ENCODE assay signal across 10 cellular contexts in the genomic region with DNA sequence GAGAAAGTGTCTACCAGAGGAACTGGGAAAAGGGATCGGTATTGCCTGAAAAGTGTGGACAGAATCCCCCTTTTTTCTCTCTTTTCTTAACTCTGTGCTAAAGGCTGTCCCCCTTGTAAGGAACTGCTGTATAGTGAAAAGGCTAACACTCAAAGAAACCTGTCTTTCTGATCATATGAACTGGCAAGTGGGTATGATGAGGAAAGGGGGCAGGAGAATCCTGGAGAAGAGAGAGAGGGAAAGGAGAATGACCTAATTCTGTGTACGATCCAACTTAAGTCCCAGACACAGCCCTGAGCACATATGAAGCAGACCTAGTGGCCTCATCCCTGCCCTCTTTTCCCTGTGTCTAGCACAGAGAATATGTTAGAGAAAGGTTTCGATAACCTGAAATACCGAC. TPM values are rescaled to one million over a fixed set of nuclear protein-coding genes. Genes with fewer than 3 reads are reported as not detected.
A peak's percentile ranks its signal among the peaks of the same experiment; 100 is the strongest.
DNase-seq lines count a peak whose midpoint lies in the region; ATAC-seq, FAIRE-seq and TF ChIP-seq lines count a peak whose summit lies in the region.
"Had no signal": no experiment of that assay in that cellular context is flagged by ENCODE, and none has a peak within 500 bp of the region (broad histone marks: within the 10 kb centered on the region; RNA-seq: fewer than 3 reads in every experiment).

No MANE protein-coding gene starts in this region.

- in situ Hi-C loops in K562 (cut with MboI), result no loop called here

- BruUV-seq in K562 (replicated peaks; lab: Mats Ljungman, UMichigan), result no TSS peak

- TF ChIP-seq POLR2A in K562 (conservative IDR thresholded peaks at IDR 0.05), result no peak

- H3K4me2 ChIP-seq in KMS-11 (peak overlapping the region; percentile 72), K562 (ENCODE audit: insufficient read depth, low read length) (peak overlapping the region; percentile 95), parathyroid adenoma (ENCODE audit: low read length) (no peak overlapping the region)

- H3K27ac ChIP-seq in KMS-11 (peak overlapping the region; percentile 87; the same call in 1 of the 2 replicates), K562 (ENCODE audit: extremely low read depth, low read depth, low read length) (no peak overlapping the region; the same call in 2 of the 3 replicates), parathyroid adenoma (no peak overlapping the region)

- TF ChIP-seq EP300 in K562 (IDR thresholded peaks at IDR 0.05; ENCODE audit: low read length), result no peak

- H3K9ac ChIP-seq in KMS-11 (peak overlapping the region; percentile 97), K562 (ENCODE audit: insufficient read depth in 1 of 2, low read depth in 2 of 2, low read length in 2 of 2) (peak overlapping the region in 1 of 2 experiments; percentile 72; a peak in 3 of 4 replicates), parathyroid adenoma (no peak overlapping the region)

- no peak overlapping the region for H3K4me3 ChIP-seq in KMS-11 (IDR thresholded peaks at IDR 0.05; ENCODE audit: insufficient read depth, low read depth, low read length)
- H3K4me3 ChIP-seq in K562, result no peak overlapping the region
- no peak overlapping the region for H3K4me3 ChIP-seq in parathyroid adenoma (ENCODE audit: low read depth, low read length)

- DNase-seq in NCI-H82 (lab: John Stamatoyannopoulos, UW) (peak; percentile 22), NCI-H82 treated with DMSO at 0.1 percent for 48 hours (lab: John Stamatoyannopoulos, UW; ENCODE audit: unreplicated experiment) (no peak), K562 (ENCODE audit: extremely low read depth in 1 of 4, low spot score in 3 of 4) (peak in 3 of 4 experiments; percentile 8 to 13 (median 11)), NCI-H2107 (lab: John Stamatoyannopoulos, UW) (no peak)
- no peak for DNase-seq in stimulated activated CD8-positive, alpha-beta memory T cell treated with anti-CD3 and anti-CD28 coated beads, Interleukin-4, amount 100 ng/mL, for 48 hours
- DNase-seq: NCI-H1694 had no signal

- H3K36me3 ChIP-seq in KMS-11 (ENCODE audit: insufficient read depth) (no peaks in the 10 kb centered on the region), K562 (ENCODE audit: control insufficient read depth, insufficient read depth, low read length) (no peaks in the 10 kb centered on the region), parathyroid adenoma (ENCODE audit: control insufficient read depth, insufficient read depth, low read length) (no peaks in the 10 kb centered on the region)

- FAIRE-seq in K562 (lab: Jason Lieb, UNC), result no peak
- FAIRE-seq: A204.1 had no signal

- H3K9me1 ChIP-seq in K562 (ENCODE audit: control insufficient read depth, insufficient read depth, low read length), result no peaks in the 10 kb centered on the region

- no peak for TF ChIP-seq CTCF in KMS-11 (conservative IDR thresholded peaks at IDR 0.05; ENCODE audit: low read depth, low read length)
- TF ChIP-seq CTCF in K562 (IDR thresholded peaks at IDR 0.05 in 2 of 3, conservative IDR thresholded peaks at IDR 0.05 in 1 of 3; ENCODE audit: insufficient read depth in 2 of 3, low read depth in 1 of 3, low read length in 3 of 3), result no peak
- TF ChIP-seq CTCF in parathyroid adenoma (IDR thresholded peaks at IDR 0.05), result no peak

- no peaks in the 10 kb centered on the region for H3K9me3 ChIP-seq in K562 (replicated peaks; ENCODE audit: control insufficient read depth, insufficient read depth, low read depth, low read length)
- H3K9me3 ChIP-seq in parathyroid adenoma (ENCODE audit: control insufficient read depth, low read length), result no peaks in the 10 kb centered on the region

- ATAC-seq in K562, result no peak
- no peak for ATAC-seq in HG03432 (IDR thresholded peaks at IDR 0.05; ENCODE audit: unreplicated experiment)

- intact Hi-C loops in K562 (cut with micrococcal nuclease), result loop anchor here (2.0 to 10.0 kb wide), 4 partner anchors 101 to 551 kb away; partner anchors contain the start of genes HEXB and HMGCR

- CTCF ChIA-PET in K562 (lab: Yijun Ruan, JAX; ENCODE audit: low intra/inter-chr PET ratio), result interaction anchor here (0.6 to 1.6 kb wide), 2 partner anchors 445 to 1945 kb away, joined by 5 to 7 read pairs; no protein-coding TSS in a partner anchor

- 76% methylated on average over 4 of the region's 4 CpGs for WGBS in K562 (ENCODE audit: insufficient coverage, low coverage, missing lambda C conversion rate)

- H3K4me1 ChIP-seq in KMS-11 (ENCODE audit: low read depth, poor library complexity, severe bottlenecking), result peaks cover 18% of the 10 kb centered on the region
- peaks cover 6 to 12% of the 10 kb centered on the region in 2 experiments; a peak in 4 of 5 replicates for H3K4me1 ChIP-seq in K562 (replicated peaks in 1 of 2; ENCODE audit: control insufficient read depth in 2 of 2, insufficient read depth in 2 of 2, low read length in 2 of 2)
- H3K4me1 ChIP-seq in parathyroid adenoma, result no peaks in the 10 kb centered on the region

- H3K79me2 ChIP-seq in KMS-11 (ENCODE audit: insufficient read depth, low read depth), result no peaks in the 10 kb centered on the region
- no peaks in the 10 kb centered on the region for H3K79me2 ChIP-seq in K562 (ENCODE audit: control insufficient read depth, insufficient read depth, low read length)
- no peaks in the 10 kb centered on the region for H3K79me2 ChIP-seq in parathyroid adenoma

- no peaks in the 10 kb centered on the region for H4K20me1 ChIP-seq in KMS-11 (ENCODE audit: insufficient read depth)
- H4K20me1 ChIP-seq in K562 (replicated peaks; ENCODE audit: control insufficient read depth, insufficient read depth, low read length), result no peaks in the 10 kb centered on the region

- POLR2A ChIA-PET in K562 (lab: Yijun Ruan, JAX), result interaction anchor here (1.2 kb wide), 1 partner anchor 11 kb away, joined by 3 read pairs; no protein-coding TSS in a partner anchor

- H2AFZ ChIP-seq in KMS-11 (ENCODE audit: low read depth) (peak overlapping the region; percentile 97), K562 (ENCODE audit: low read depth, low read length) (peak overlapping the region; percentile 100), parathyroid adenoma (peak overlapping the region; percentile 96)

- H3K27me3 ChIP-seq in KMS-11 (ENCODE audit: insufficient read depth, low read depth) (no peaks in the 10 kb centered on the region), K562 (ENCODE audit: control insufficient read depth in 2 of 2, insufficient read depth in 2 of 2, low read length in 2 of 2) (no peaks in the 10 kb centered on the region; a peak in 2 of 5 replicates), parathyroid adenoma (ENCODE audit: control insufficient read depth, insufficient read depth, low read length) (no peaks in the 10 kb centered on the region)

- no peak for TF ChIP-seq RAD21 in K562 (CRISPR knock-in tag; conservative IDR thresholded peaks at IDR 0.05 in 1 of 2, IDR thresholded peaks at IDR 0.05 in 1 of 2)

TF ChIP-seq in K562, 482 proteins besides CTCF, POLR2A, EP300 and RAD21:
- no peak for TF ChIP-seq POLR3A (IDR thresholded peaks at IDR 0.05; ENCODE audit: borderline replicate concordance, extremely low read depth, insufficient read depth, insufficient read length)
- no peak for TF ChIP-seq USF2 (CRISPR knock-in tag; IDR thresholded peaks at IDR 0.05)
- no peak for TF ChIP-seq SMC3 (conservative IDR thresholded peaks at IDR 0.05; ENCODE audit: insufficient read depth, low read depth, low read length)

RNA-seq across cellular contexts. Expression of gene ANKRD31, which starts 1.0 kb away (rescaled TPM):
- total RNA-seq in K562 (2011; cell fraction: chromatin; rRNA removed; ENCODE audit: low replicate concordance), result 0.09 and 0.42 TPM in 2 replicates
- under 0.01 TPM in 2 replicates for total RNA-seq in K562 (2011; cell fraction: nucleolus; rRNA removed)
- 0.15 TPM in 1 of 2 replicates, not detected in the other for total RNA-seq in K562 (2011; cell fraction: nucleoplasm; rRNA removed)
- total RNA-seq in K562 (2014; rRNA removed), result under 0.01 and 0.08 TPM in 2 replicates
- 0.06 and 0.11 TPM in 2 replicates for total RNA-seq in K562 (2014; rRNA removed; fragmentation: Illumina TruSeq; extraction: Trizol)
- total RNA-seq in K562 (2015; rRNA removed; fragmentation: Illumina TruSeq; extraction: Trizol), result 0.04 and 0.08 TPM in 2 replicates
- total RNA-seq in K562 (2021), result 0.04 and 0.07 TPM in 2 replicates
- 0.04 and 0.07 TPM in 2 replicates for polyA plus RNA-seq in K562 (2011; rRNA removed)
- polyA plus RNA-seq in K562 (2011; cell fraction: cytosol; rRNA removed), result 0.03 TPM in 1 of 2 replicates, not detected in the other
- polyA plus RNA-seq in K562 (2011; cell fraction: nucleus; rRNA removed), result 0.03 and 0.04 TPM in 2 replicates
- 0.03 and 0.07 TPM in 2 replicates for polyA plus RNA-seq in K562 (2012)
- polyA plus RNA-seq in K562 (2014; fragmentation: Illumina TruSeq; extraction: Trizol), result 0.04 and 0.06 TPM in 2 replicates
- under 1 TPM; 0.03 to 0.04 TPM for polyA plus RNA-seq in K562 (2014; fragmentation: Nextera tagmentation; extraction: Ambion mirVana)
- 0.04 TPM in 1 of 2 replicates, not detected in the other for polyA plus RNA-seq in K562 (2014; rRNA removed)
- 0.09 and 0.14 TPM in 2 replicates for polyA minus RNA-seq in K562 (2011; rRNA and poly(A)+ RNA removed)
- polyA minus RNA-seq in K562 (2011; cell fraction: cytosol; rRNA and poly(A)+ RNA removed), result not detected in 2 replicates
- 0.13 and 0.22 TPM in 2 replicates for polyA minus RNA-seq in K562 (2011; cell fraction: nucleus; rRNA and poly(A)+ RNA removed)

Comparison
In these comparisons a context has a peak if more than half of its experiments do, and no peak if none do; other contexts are left out.
1. DNase-seq: peak in NCI-H82 (single experiment) and K562 (3 of 4); none in NCI-H82 treated with DMSO at 0.1 percent for 48 hours (single experiment), NCI-H2107 (single experiment) and stimulated activated CD8-positive, alpha-beta memory T cell treated with anti-CD3 and anti-CD28 coated beads, Interleukin-4, amount 100 ng/mL, for 48 hours (single experiment).
2. Peak in every context shown above with its lines, with median percentiles within 50 percentile points of each other: H2AFZ ChIP-seq.